ENCODE assay signal across 18 cellular contexts in genomic region chr19:50312967-50313811, GRCh38. TPM values are rescaled to one million over a fixed set of nuclear protein-coding genes. Genes with fewer than 3 reads are reported as not detected.
DNase-seq lines count a peak whose midpoint lies in the region; ATAC-seq, FAIRE-seq and TF ChIP-seq lines count a peak whose summit lies in the region.
"Had no signal": no experiment of that assay in that cellular context is flagged by ENCODE, and none has a peak within 500 bp of the region (broad histone marks: within the 10 kb centered on the region; RNA-seq: fewer than 3 reads in every experiment).

No MANE protein-coding gene starts in this region.

- CTCF ChIA-PET in endothelial cell of umbilical vein (lab: Charles Lee), result no interaction called here
- CTCF ChIA-PET in CD4-positive, alpha-beta T cell (lab: Charles Lee), result no interaction called here

- H3K4me1 ChIP-seq in DOHH2 (ENCODE audit: control insufficient read depth, low read length) (peaks cover 13% of the 10 kb centered on the region), endothelial cell of umbilical vein (ENCODE audit: control insufficient read depth, extremely low read depth, insufficient read depth, low read length) (no peaks in the 10 kb centered on the region), neural progenitor cell (peaks cover 14% of the 10 kb centered on the region)
- H3K4me1 ChIP-seq: BLaER1 had no signal

- H3K27me3 ChIP-seq in DOHH2 (ENCODE audit: control insufficient read depth, low read length), result peaks cover 58% of the 10 kb centered on the region
- H3K27me3 ChIP-seq in endothelial cell of umbilical vein (ENCODE audit: control insufficient read depth in 2 of 2, insufficient read depth in 2 of 2, low read length in 2 of 2), result peaks cover 36 to 45% of the 10 kb centered on the region in 2 experiments
- H3K27me3 ChIP-seq in neural progenitor cell, result peaks cover 59% of the 10 kb centered on the region
- H3K27me3 ChIP-seq in CD4-positive, alpha-beta T cell (ENCODE audit: control insufficient read depth, insufficient read depth, low read length), result peaks cover 85% of the 10 kb centered on the region

- H3K9me3 ChIP-seq in DOHH2 (ENCODE audit: control insufficient read depth, insufficient read depth, low read length) (no peaks in the 10 kb centered on the region), endothelial cell of umbilical vein (replicated peaks; ENCODE audit: control insufficient read depth, insufficient read depth, low read length) (no peaks in the 10 kb centered on the region), neural progenitor cell (ENCODE audit: low read depth) (no peaks in the 10 kb centered on the region)
- H3K9me3 ChIP-seq in CD4-positive, alpha-beta T cell (ENCODE audit: control insufficient read depth, low read length), result no peaks in the 10 kb centered on the region
- H3K9me3 ChIP-seq: BLaER1, thoracic aorta had no signal

- FAIRE-seq in endothelial cell of umbilical vein (lab: Jason Lieb, UNC), result no peak

- no peaks in the 10 kb centered on the region for H3K9me3 Mint-ChIP-seq in neural progenitor cell
- no peaks in the 10 kb centered on the region for H3K9me3 Mint-ChIP-seq in CD4-positive, alpha-beta T cell
- H3K9me3 Mint-ChIP-seq: immature natural killer cell had no signal

- no peak overlapping the region for H3K9ac ChIP-seq in endothelial cell of umbilical vein (replicated peaks; ENCODE audit: extremely low read depth, insufficient read depth, low read length)
- H3K9ac ChIP-seq in neural progenitor cell, result no peak overlapping the region
- H3K9ac ChIP-seq: BLaER1 had no signal

- H3K79me2 ChIP-seq in DOHH2 (ENCODE audit: control insufficient read depth, low read length) (no peaks in the 10 kb centered on the region), endothelial cell of umbilical vein (ENCODE audit: control insufficient read depth, insufficient read depth, low read length) (no peaks in the 10 kb centered on the region), neural progenitor cell (ENCODE audit: low read depth) (no peaks in the 10 kb centered on the region)

- peak overlapping the region; percentile 76 for H3K4me3 Mint-ChIP-seq in neural progenitor cell
- H3K4me3 Mint-ChIP-seq in CD4-positive, alpha-beta T cell, result no peak overlapping the region
- H3K4me3 Mint-ChIP-seq: immature natural killer cell, T-helper 17 cell had no signal

- no peak for TF ChIP-seq POLR2A in endothelial cell of umbilical vein (IDR thresholded peaks at IDR 0.05; ENCODE audit: low read depth, low read length)

- no peaks in the 10 kb centered on the region for H3K36me3 ChIP-seq in DOHH2 (ENCODE audit: control insufficient read depth, low read length)
- H3K36me3 ChIP-seq in endothelial cell of umbilical vein (ENCODE audit: control insufficient read depth in 2 of 2, extremely low read depth in 1 of 2, insufficient read depth in 2 of 2, low read length in 2 of 2), result no peaks in the 10 kb centered on the region
- H3K36me3 ChIP-seq in neural progenitor cell, result no peaks in the 10 kb centered on the region
- H3K36me3 ChIP-seq: BLaER1, thoracic aorta had no signal

- H3K4me3 ChIP-seq in DOHH2 (ENCODE audit: low read length) (no peak overlapping the region), endothelial cell of umbilical vein (replicated peaks in 1 of 3; ENCODE audit: insufficient read depth in 1 of 3, low read depth in 1 of 3, low read length in 3 of 3) (no peak overlapping the region), neural progenitor cell (peak overlapping the region; percentile 49)
- H3K4me3 ChIP-seq in Jurkat, Clone E6-1 (ENCODE audit: low read length), result peak overlapping the region; percentile 80
- H3K4me3 ChIP-seq: BLaER1, thoracic aorta had no signal

- H4K20me1 ChIP-seq in DOHH2 (ENCODE audit: control insufficient read depth, insufficient read depth, low read depth, low read length) (no peaks in the 10 kb centered on the region), endothelial cell of umbilical vein (replicated peaks; ENCODE audit: control insufficient read depth, extremely low read depth, insufficient read depth, low read length) (no peaks in the 10 kb centered on the region), neural progenitor cell (ENCODE audit: low read depth) (peaks cover 5% of the 10 kb centered on the region)

- no peak for TF ChIP-seq CTCF in DOHH2 (IDR thresholded peaks at IDR 0.05; ENCODE audit: low read depth, low read length, poor library complexity, severe bottlenecking)
- TF ChIP-seq CTCF in endothelial cell of umbilical vein (IDR thresholded peaks at IDR 0.05; ENCODE audit: extremely low read depth in 1 of 2, insufficient read depth in 1 of 2, low read depth in 1 of 2, low read length in 2 of 2), result no peak
- TF ChIP-seq CTCF in neural progenitor cell (IDR thresholded peaks at IDR 0.05), result no peak
- no peak for TF ChIP-seq CTCF in CD4-positive, alpha-beta T cell (IDR thresholded peaks at IDR 0.05)

- H3K27ac Mint-ChIP-seq in neural progenitor cell, result no peak overlapping the region
- H3K27ac Mint-ChIP-seq in CD4-positive, alpha-beta T cell, result no peak overlapping the region
- H3K27ac Mint-ChIP-seq: immature natural killer cell, T-helper 17 cell had no signal

- H3K4me2 ChIP-seq in DOHH2 (ENCODE audit: low read length) (peak overlapping the region; percentile 59; the same call in 1 of the 2 replicates), endothelial cell of umbilical vein (ENCODE audit: insufficient read depth, low read length) (no peak overlapping the region), neural progenitor cell (peak overlapping the region; percentile 82)
- H3K4me2 ChIP-seq: BLaER1 had no signal

- H3F3A ChIP-seq in DOHH2 (ENCODE audit: control insufficient read depth, insufficient read depth) (no peaks in the 10 kb centered on the region; the same call in 1 of the 2 replicates), neural progenitor cell (ENCODE audit: low read depth) (peaks cover 46% of the 10 kb centered on the region)

- intact Hi-C loops in endothelial cell of umbilical vein (cut with micrococcal nuclease), result no loop called here
- intact Hi-C loops in CD4-positive, alpha-beta T cell (cut with DNase I, micrococcal nuclease), result no loop called here

- dilution Hi-C loops in endothelial cell of umbilical vein (cut with MboI; ENCODE audit: extremely low pct_ligation_motif_present, low sequenced_read_pairs), result no loop called here

- H2AFZ ChIP-seq in endothelial cell of umbilical vein (ENCODE audit: low read depth, low read length) (no peak overlapping the region), neural progenitor cell (replicated peaks) (no peak overlapping the region)

- ATAC-seq in CD4-positive, alpha-beta T cell (ENCODE audit: poor library complexity), result no peak
- ATAC-seq: Right ventricle myocardium inferior, T-helper 17 cell had no signal

- no TSS peak for BruUV-seq in endothelial cell of umbilical vein (replicated peaks; lab: Mats Ljungman, UMichigan)

- no peaks in the 10 kb centered on the region for H3K36me3 Mint-ChIP-seq in neural progenitor cell
- no peaks in the 10 kb centered on the region for H3K36me3 Mint-ChIP-seq in CD4-positive, alpha-beta T cell (ENCODE audit: low read depth)
- H3K36me3 Mint-ChIP-seq: immature natural killer cell had no signal

- POLR2A ChIA-PET in endothelial cell of umbilical vein (lab: Charles Lee), result no interaction called here
- POLR2A ChIA-PET in CD4-positive, alpha-beta T cell (lab: Charles Lee), result no interaction called here

- H3K27ac ChIP-seq in DOHH2 (ENCODE audit: low read depth, low read length) (no peak overlapping the region), endothelial cell of umbilical vein (ENCODE audit: insufficient read depth, low read depth, low read length) (no peak overlapping the region), neural progenitor cell (no peak overlapping the region)
- no peak overlapping the region for H3K27ac ChIP-seq in CD4-positive, alpha-beta T cell (ENCODE audit: low read depth, low read length)
- H3K27ac ChIP-seq: BLaER1, thoracic aorta had no signal

- DNase-seq in Jurkat, Clone E6-1 (ENCODE audit: low read depth, low spot score), result no peak
- DNase-seq in endothelial cell of umbilical vein (ENCODE audit: low read depth, low spot score) (no peak), neural progenitor cell (ENCODE audit: low spot score) (no peak), EL (no peak), AG08396 (ENCODE audit: low spot score) (no peak)
- no peak for DNase-seq in CD4-positive, alpha-beta T cell
- DNase-seq: activated effector memory CD4-positive, alpha-beta T cell treated with Interleukin-2 at 50 U/mL for 16 hours; immature natural killer cell; KG1; mammary epithelial cell; NCI-H1092; stimulated activated CD4-positive, alpha-beta T cell treated with anti-CD3 and anti-CD28 coated beads, Interleukin-4, amount 100 ng/mL, for 24 hours; T-helper 17 cell had no signal

- H3K4me1 Mint-ChIP-seq in neural progenitor cell, result peaks cover 33% of the 10 kb centered on the region
- peaks cover 23% of the 10 kb centered on the region for H3K4me1 Mint-ChIP-seq in CD4-positive, alpha-beta T cell (ENCODE audit: low read depth)
- H3K4me1 Mint-ChIP-seq: immature natural killer cell had no signal

- H3K9me1 ChIP-seq in endothelial cell of umbilical vein (replicated peaks; ENCODE audit: control insufficient read depth, extremely low read depth, insufficient read depth, low read length), result no peaks in the 10 kb centered on the region

- H3K27me3 Mint-ChIP-seq in neural progenitor cell (ENCODE audit: insufficient read depth, low read depth), result peaks cover 39% of the 10 kb centered on the region
- H3K27me3 Mint-ChIP-seq in CD4-positive, alpha-beta T cell, result peaks cover 85% of the 10 kb centered on the region

- no peaks in the 10 kb centered on the region for H3K9me2 ChIP-seq in DOHH2 (replicated peaks; ENCODE audit: control insufficient read depth, low read length)

RNA-seq across cellular contexts. Expression of gene KCNC3, which starts 16.0 kb away (rescaled TPM):
- polyA plus RNA-seq in Jurkat, Clone E6-1 (2012; ENCODE audit: insufficient read depth, insufficient read length), result 0.96 TPM
- 0.76 and 0.91 TPM in 2 replicates for total RNA-seq in endothelial cell of umbilical vein
- 0.22 and 0.30 TPM in 2 replicates for polyA plus RNA-seq in endothelial cell of umbilical vein
- 0.13 TPM in 2 replicates for polyA plus RNA-seq in endothelial cell of umbilical vein (2011; cell fraction: cytosol; rRNA removed)
- polyA plus RNA-seq in endothelial cell of umbilical vein (2011; cell fraction: nucleus; rRNA removed), result 0.92 and 0.99 TPM in 2 replicates
- polyA plus RNA-seq in endothelial cell of umbilical vein (2012), result 0.60 and 1.2 TPM in 2 replicates
- polyA minus RNA-seq in endothelial cell of umbilical vein, result 0.30 and 0.53 TPM in 2 replicates
- not detected for polyA minus RNA-seq in endothelial cell of umbilical vein (2011; cell fraction: cytosol; rRNA and poly(A)+ RNA removed)
- 0.53 and 0.72 TPM in 2 replicates for polyA minus RNA-seq in endothelial cell of umbilical vein (2011; cell fraction: nucleus; rRNA and poly(A)+ RNA removed)
- 0.41 and 1.2 TPM in 2 replicates for total RNA-seq in neural progenitor cell (ENCODE audit: low replicate concordance)
- 1 to 10 TPM; 1.6 to 2.0 TPM for total RNA-seq in CD4-positive, alpha-beta T cell
- total RNA-seq: fibroblast of villous mesenchyme had no signal
- polyA plus RNA-seq: immature natural killer cell, mammary epithelial cell had no signal

RNA-seq across cellular contexts. Expression of gene NAPSA, which starts 52.2 kb away (rescaled TPM):
- polyA plus RNA-seq in Jurkat, Clone E6-1 (2012; ENCODE audit: insufficient read depth, insufficient read length), result 1.6 TPM
- total RNA-seq in endothelial cell of umbilical vein (0.48 TPM in 1 of 2 replicates, not detected in the other), neural progenitor cell (ENCODE audit: low replicate concordance) (0.11 and 2.3 TPM in 2 replicates)
- 0.19 and 0.41 TPM in 2 replicates for polyA plus RNA-seq in endothelial cell of umbilical vein
- polyA plus RNA-seq in endothelial cell of umbilical vein (2011; cell fraction: cytosol; rRNA removed), result 0.08 and 0.28 TPM in 2 replicates
- 1.4 and 2.0 TPM in 2 replicates for polyA plus RNA-seq in endothelial cell of umbilical vein (2011; cell fraction: nucleus; rRNA removed)
- 0.44 and 0.87 TPM in 2 replicates for polyA plus RNA-seq in endothelial cell of umbilical vein (2012)
- polyA minus RNA-seq in endothelial cell of umbilical vein, result 0.46 TPM in 1 of 2 replicates, not detected in the other
- not detected for polyA minus RNA-seq in endothelial cell of umbilical vein (2011; cell fraction: cytosol; rRNA and poly(A)+ RNA removed)
- 0.53 and 0.77 TPM in 2 replicates for polyA minus RNA-seq in endothelial cell of umbilical vein (2011; cell fraction: nucleus; rRNA and poly(A)+ RNA removed)
- total RNA-seq in CD4-positive, alpha-beta T cell, result under 1 TPM; 0.61 to 0.91 TPM
- total RNA-seq: thoracic aorta had no signal

Comparison
In these comparisons a context has a peak if more than half of its experiments do, and no peak if none do; other contexts are left out.
1. H3K4me3 ChIP-seq: peak in Jurkat, Clone E6-1 (single experiment) and neural progenitor cell (single experiment); none in DOHH2 (single experiment) and endothelial cell of umbilical vein (0 of 3).